In genomic region chr5:16291894-16292293, GRCh38 we compare ENCODE assay signal across 22 cellular contexts.
"Had no signal": no experiment of that assay in that cellular context is flagged by ENCODE, and none has a peak within 500 bp of the region (broad histone marks: within the 10 kb centered on the region; RNA-seq: fewer than 3 reads in every experiment).

No MANE protein-coding gene starts in this region.

- H3K27ac Mint-ChIP-seq: mesothelial cell of epicardium had no signal

- ATAC-seq: foreskin keratinocyte, gastroesophageal sphincter, heart right ventricle, left cardiac atrium, left lung, left ventricle myocardium superior, lower lobe of right lung, mucosa of descending colon had no signal

- FAIRE-seq: colon, endothelial cell of umbilical vein, frontal cortex, islet of Langerhans, keratinocyte had no signal

- H3K4me1 Mint-ChIP-seq: mesothelial cell of epicardium had no signal

- H3K36me3 ChIP-seq: esophagus muscularis mucosa, gastroesophageal sphincter, heart right ventricle, left lung, lower lobe of right lung had no signal

- DNase-seq: dermis blood vessel endothelial cell; dorsolateral prefrontal cortex; effector CD4-positive, alpha-beta T cell; effector memory CD4-positive, alpha-beta T cell; foreskin keratinocyte; heart right ventricle; hippocampal formation; left cardiac atrium; left lung; left ventricle myocardium superior; lower lobe of right lung; mesenchymal stem cell; mucosa of descending colon had no signal

- H3K4me3 ChIP-seq: coronary artery, dorsolateral prefrontal cortex, esophagus muscularis mucosa, gastroesophageal sphincter, heart right ventricle, left lung, lower lobe of right lung, mucosa of descending colon had no signal

- H3K36me3 Mint-ChIP-seq: mesothelial cell of epicardium had no signal

- H3K27ac ChIP-seq: coronary artery, dorsolateral prefrontal cortex, esophagus muscularis mucosa, foreskin keratinocyte, gastroesophageal sphincter, heart right ventricle, left lung, lower lobe of right lung had no signal

- H3K27me3 ChIP-seq: dorsolateral prefrontal cortex, esophagus muscularis mucosa, foreskin keratinocyte, gastroesophageal sphincter, heart right ventricle, left lung had no signal

- H3K4me1 ChIP-seq: esophagus muscularis mucosa, foreskin keratinocyte, gastroesophageal sphincter, heart right ventricle, left lung, lower lobe of right lung had no signal

- H3K4me3 Mint-ChIP-seq: mesothelial cell of epicardium had no signal
